Comparison of ENCODE assay signal across 11 cellular contexts in the genomic region with DNA sequence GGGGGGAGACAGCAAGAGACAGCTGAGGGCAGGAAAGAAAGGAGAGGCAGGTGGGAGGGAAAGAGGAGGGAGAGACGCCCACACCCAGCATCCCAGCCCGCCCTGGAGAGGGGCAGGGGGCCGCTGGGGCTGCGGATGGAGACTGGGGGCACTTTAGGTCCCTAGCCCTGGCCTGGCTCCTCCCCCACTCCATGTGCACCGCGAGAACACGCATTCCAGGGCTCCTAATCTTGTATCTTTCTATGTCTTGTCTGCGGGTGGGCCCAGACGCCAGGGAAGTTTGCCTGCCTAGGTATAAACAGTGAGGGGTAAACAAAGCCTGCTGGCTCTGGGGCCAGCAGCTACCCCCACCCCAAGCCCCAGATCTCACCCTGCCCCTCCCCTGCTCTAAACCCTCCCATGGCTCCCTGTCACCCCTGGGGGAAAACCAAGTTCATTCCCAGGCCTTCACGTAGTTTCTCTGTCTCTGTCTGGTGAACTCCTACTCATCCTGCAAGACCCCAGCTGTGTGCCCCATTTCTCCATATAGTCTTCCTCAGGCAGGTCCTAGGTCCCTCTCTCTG. TPM values are rescaled to one million over a fixed set of nuclear protein-coding genes. Genes with fewer than 3 reads are reported as not detected.
DNase-seq lines count a peak whose midpoint lies in the region; ATAC-seq and TF ChIP-seq lines count a peak whose summit lies in the region.
"Had no signal": no experiment of that assay in that cellular context is flagged by ENCODE, and none has a peak within 500 bp of the region (broad histone marks: within the 10 kb centered on the region; RNA-seq: fewer than 3 reads in every experiment).

No MANE protein-coding gene starts in this region.

- no peak overlapping the region for H3K4me3 Mint-ChIP-seq in activated T-cell treated with anti-CD3 and anti-CD28 coated beads, Interleukin-2, amount 50 U/mL, for 24 hours
- no peak overlapping the region for H3K4me3 Mint-ChIP-seq in activated T-cell treated with anti-CD3 and anti-CD28 coated beads, Interleukin-2, amount 50 U/mL, for 72 hours
- H3K4me3 Mint-ChIP-seq in activated naive CD8-positive, alpha-beta T cell treated with anti-CD3 and anti-CD28 coated beads, Interleukin-2, amount 10 ng/mL, durations not matched to agents 7 days and 5 days, result no peak overlapping the region
- H3K4me3 Mint-ChIP-seq in type B pancreatic cell, result peak overlapping the region; percentile 68

- no peaks in the 10 kb centered on the region for H3K27me3 Mint-ChIP-seq in activated T-cell treated with anti-CD3 and anti-CD28 coated beads, Interleukin-2, amount 50 U/mL, for 24 hours
- H3K27me3 Mint-ChIP-seq in activated T-cell treated with anti-CD3 and anti-CD28 coated beads, Interleukin-2, amount 50 U/mL, for 72 hours (ENCODE audit: low read depth), result no peaks in the 10 kb centered on the region
- no peaks in the 10 kb centered on the region for H3K27me3 Mint-ChIP-seq in activated naive CD8-positive, alpha-beta T cell treated with anti-CD3 and anti-CD28 coated beads, Interleukin-2, amount 10 ng/mL, durations not matched to agents 7 days and 5 days
- H3K27me3 Mint-ChIP-seq in type B pancreatic cell, result no peaks in the 10 kb centered on the region

- H3F3A ChIP-seq in MM.1S (ENCODE audit: insufficient read depth, low read length), result no peaks in the 10 kb centered on the region

- peaks cover 50% of the 10 kb centered on the region for H3K27me3 ChIP-seq in MM.1S (replicated peaks; ENCODE audit: insufficient read depth, low read length)
- H3K27me3 ChIP-seq: BLaER1 treated with 17β-estradiol and CSF1 and Interleukin-3, amounts not matched to agents 10 nM and 100 nM had no signal

- peak overlapping the region; percentile 56 for H3K27ac Mint-ChIP-seq in activated T-cell treated with anti-CD3 and anti-CD28 coated beads, Interleukin-2, amount 50 U/mL, for 24 hours
- no peak overlapping the region for H3K27ac Mint-ChIP-seq in activated T-cell treated with anti-CD3 and anti-CD28 coated beads, Interleukin-2, amount 50 U/mL, for 72 hours
- peak overlapping the region; percentile 58 for H3K27ac Mint-ChIP-seq in activated naive CD8-positive, alpha-beta T cell treated with anti-CD3 and anti-CD28 coated beads, Interleukin-2, amount 10 ng/mL, durations not matched to agents 7 days and 5 days
- peak overlapping the region; percentile 78 for H3K27ac Mint-ChIP-seq in type B pancreatic cell

- H3K9ac ChIP-seq in MM.1S (ENCODE audit: low read length), result no peak overlapping the region

- H3K9me3 ChIP-seq in MM.1S (replicated peaks; ENCODE audit: insufficient read depth, low read length), result no peaks in the 10 kb centered on the region
- H3K9me3 ChIP-seq: BLaER1 treated with 17β-estradiol and CSF1 and Interleukin-3, amounts not matched to agents 10 nM and 100 nM had no signal

- H3K36me3 ChIP-seq in MM.1S (replicated peaks; ENCODE audit: insufficient read depth, low read length), result no peaks in the 10 kb centered on the region

- no peak for DNase-seq in activated T-cell treated with anti-CD3 and anti-CD28 coated beads, Interleukin-2, amount 50 U/mL, for 24 hours
- no peak for DNase-seq in activated T-cell treated with anti-CD3 and anti-CD28 coated beads, Interleukin-2, amount 50 U/mL, for 72 hours
- no peak for DNase-seq in activated naive CD8-positive, alpha-beta T cell treated with anti-CD3 and anti-CD28 coated beads, Interleukin-2, amount 10 ng/mL, durations not matched to agents 7 days and 5 days
- DNase-seq in left colon (no peak), type B pancreatic cell (ENCODE audit: extremely low spot score, unreplicated experiment) (no peak), MM.1S (no peak), germinal center (ENCODE audit: low spot score) (no peak)
- DNase-seq: dermis blood vessel endothelial cell; stimulated activated CD4-positive, alpha-beta T cell treated with anti-CD3 and anti-CD28 coated beads, Interleukin-12 subunit alpha, Interleukin-12 subunit beta, amount 100 ng/mL, for 4 hours had no signal

- H3K27ac ChIP-seq in MM.1S (ENCODE audit: low read length), result no peak overlapping the region

- peaks cover 78% of the 10 kb centered on the region for H3K36me3 Mint-ChIP-seq in activated T-cell treated with anti-CD3 and anti-CD28 coated beads, Interleukin-2, amount 50 U/mL, for 24 hours (ENCODE audit: low read depth)
- H3K36me3 Mint-ChIP-seq in activated T-cell treated with anti-CD3 and anti-CD28 coated beads, Interleukin-2, amount 50 U/mL, for 72 hours (ENCODE audit: insufficient read depth in 2 of 2), result peaks cover 5 to 7% of the 10 kb centered on the region in 2 donors
- peaks cover 30% of the 10 kb centered on the region for H3K36me3 Mint-ChIP-seq in activated naive CD8-positive, alpha-beta T cell treated with anti-CD3 and anti-CD28 coated beads, Interleukin-2, amount 10 ng/mL, durations not matched to agents 7 days and 5 days
- peaks cover 17% of the 10 kb centered on the region for H3K36me3 Mint-ChIP-seq in type B pancreatic cell

- no peaks in the 10 kb centered on the region for H3K4me1 ChIP-seq in MM.1S (ENCODE audit: low read length)

- no peak overlapping the region for H3K4me2 ChIP-seq in MM.1S (ENCODE audit: low read depth, low read length)

- H3K9me2 ChIP-seq in MM.1S (replicated peaks; ENCODE audit: insufficient read depth, low read length), result no peaks in the 10 kb centered on the region

- no peak for ATAC-seq in activated T-cell treated with anti-CD3 and anti-CD28 coated beads, Interleukin-2, amount 50 U/mL, for 72 hours (replicated peaks in 1 of 2)
- no peak for ATAC-seq in activated naive CD8-positive, alpha-beta T cell treated with anti-CD3 and anti-CD28 coated beads, Interleukin-2, amount 10 ng/mL, durations not matched to agents 7 days and 5 days (ENCODE audit: low read depth)
- ATAC-seq in left colon (peak; percentile 1), HG02970 (IDR thresholded peaks at IDR 0.05; ENCODE audit: low FRiP score, unreplicated experiment) (no peak)

- POLR2A ChIA-PET in activated naive CD8-positive, alpha-beta T cell treated with anti-CD3 and anti-CD28 coated beads, Interleukin-2, amount 10 ng/mL, durations not matched to agents 7 days and 5 days (lab: Charles Lee), result interaction anchor here (1.5 kb wide), 1 partner anchor 20 kb away, joined by 6 read pairs; no protein-coding TSS in a partner anchor

- H4K20me1 ChIP-seq in MM.1S (ENCODE audit: insufficient read depth, low read length), result no peaks in the 10 kb centered on the region

- no peak for TF ChIP-seq CTCF in type B pancreatic cell (conservative IDR thresholded peaks at IDR 0.05)
- no peak for TF ChIP-seq CTCF in MM.1S (IDR thresholded peaks at IDR 0.05; ENCODE audit: low read length)

- no peak overlapping the region for H2AFZ ChIP-seq in MM.1S (ENCODE audit: low read length)

- peaks cover 57% of the 10 kb centered on the region for H3K4me1 Mint-ChIP-seq in activated T-cell treated with anti-CD3 and anti-CD28 coated beads, Interleukin-2, amount 50 U/mL, for 24 hours (ENCODE audit: low read depth)
- H3K4me1 Mint-ChIP-seq in activated T-cell treated with anti-CD3 and anti-CD28 coated beads, Interleukin-2, amount 50 U/mL, for 72 hours (ENCODE audit: low read depth), result peaks cover 37% of the 10 kb centered on the region
- peaks cover 23% of the 10 kb centered on the region for H3K4me1 Mint-ChIP-seq in activated naive CD8-positive, alpha-beta T cell treated with anti-CD3 and anti-CD28 coated beads, Interleukin-2, amount 10 ng/mL, durations not matched to agents 7 days and 5 days
- H3K4me1 Mint-ChIP-seq in type B pancreatic cell (ENCODE audit: unreplicated experiment), result peaks cover 39% of the 10 kb centered on the region

- H3K9me3 Mint-ChIP-seq in activated T-cell treated with anti-CD3 and anti-CD28 coated beads, Interleukin-2, amount 50 U/mL, for 24 hours, result no peaks in the 10 kb centered on the region
- H3K9me3 Mint-ChIP-seq in activated T-cell treated with anti-CD3 and anti-CD28 coated beads, Interleukin-2, amount 50 U/mL, for 72 hours, result no peaks in the 10 kb centered on the region
- H3K9me3 Mint-ChIP-seq in activated naive CD8-positive, alpha-beta T cell treated with anti-CD3 and anti-CD28 coated beads, Interleukin-2, amount 10 ng/mL, durations not matched to agents 7 days and 5 days, result no peaks in the 10 kb centered on the region
- H3K9me3 Mint-ChIP-seq in type B pancreatic cell, result no peaks in the 10 kb centered on the region

- no peaks in the 10 kb centered on the region for H3K79me2 ChIP-seq in MM.1S (ENCODE audit: low read length)

- no peak overlapping the region for H3K4me3 ChIP-seq in MM.1S (ENCODE audit: low read length)

- intact Hi-C loops in left colon (cut with DNase I, micrococcal nuclease), result no loop called here

RNA-seq across cellular contexts. Expression of a gene that starts 5.8 kb away (rescaled TPM):
- total RNA-seq in activated T-cell treated with anti-CD3 and anti-CD28 coated beads, Interleukin-2, amount 50 U/mL, for 72 hours, result 100 to 1,000 TPM; 286 to 349 TPM
- 100 to 1,000 TPM; 697 to 718 TPM for total RNA-seq in activated naive CD8-positive, alpha-beta T cell treated with anti-CD3 and anti-CD28 coated beads, Interleukin-2, amount 10 ng/mL, durations not matched to agents 7 days and 5 days
- total RNA-seq in left colon (100 to 1,000 TPM; 427 to 487 TPM), type B pancreatic cell (ENCODE audit: low replicate concordance) (302 and 418 TPM in 2 replicates)

RNA-seq across cellular contexts. Expression of a gene that starts 27.5 kb away (rescaled TPM):
- 10 to 100 TPM; 12.4 to 16.5 TPM for total RNA-seq in activated T-cell treated with anti-CD3 and anti-CD28 coated beads, Interleukin-2, amount 50 U/mL, for 72 hours
- total RNA-seq in activated naive CD8-positive, alpha-beta T cell treated with anti-CD3 and anti-CD28 coated beads, Interleukin-2, amount 10 ng/mL, durations not matched to agents 7 days and 5 days, result 1 to 10 TPM; 3.9 to 5.0 TPM
- total RNA-seq in left colon (10 to 100 TPM; 32.9 to 47.9 TPM), type B pancreatic cell (ENCODE audit: low replicate concordance) (37.7 and 52.8 TPM in 2 replicates)

RNA-seq across cellular contexts. Expression of a gene that starts 37.6 kb away (rescaled TPM):
- 1 to 10 TPM; 7.7 to 8.4 TPM for total RNA-seq in activated T-cell treated with anti-CD3 and anti-CD28 coated beads, Interleukin-2, amount 50 U/mL, for 72 hours
- under 1 TPM; 0.44 to 0.71 TPM for total RNA-seq in activated naive CD8-positive, alpha-beta T cell treated with anti-CD3 and anti-CD28 coated beads, Interleukin-2, amount 10 ng/mL, durations not matched to agents 7 days and 5 days
- total RNA-seq in left colon (100 to 1,000 TPM; 215 to 248 TPM), type B pancreatic cell (ENCODE audit: low replicate concordance) (46.9 and 62.0 TPM in 2 replicates)

Comparison
In these comparisons a context has a peak if more than half of its experiments do, and no peak if none do; other contexts are left out.
1. RNA of a gene that starts 37.6 kb away (total RNA-seq): 215 to 248 TPM in left colon, 46.9 to 62.0 TPM in type B pancreatic cell and 7.7 to 8.4 TPM in activated T-cell treated with anti-CD3 and anti-CD28 coated beads, Interleukin-2, amount 50 U/mL, for 72 hours; 0.44 to 0.71 TPM in activated naive CD8-positive, alpha-beta T cell treated with anti-CD3 and anti-CD28 coated beads, Interleukin-2, amount 10 ng/mL, durations not matched to agents 7 days and 5 days; every median in the first group is over 4 times any median in the second.